In the genomic region with DNA sequence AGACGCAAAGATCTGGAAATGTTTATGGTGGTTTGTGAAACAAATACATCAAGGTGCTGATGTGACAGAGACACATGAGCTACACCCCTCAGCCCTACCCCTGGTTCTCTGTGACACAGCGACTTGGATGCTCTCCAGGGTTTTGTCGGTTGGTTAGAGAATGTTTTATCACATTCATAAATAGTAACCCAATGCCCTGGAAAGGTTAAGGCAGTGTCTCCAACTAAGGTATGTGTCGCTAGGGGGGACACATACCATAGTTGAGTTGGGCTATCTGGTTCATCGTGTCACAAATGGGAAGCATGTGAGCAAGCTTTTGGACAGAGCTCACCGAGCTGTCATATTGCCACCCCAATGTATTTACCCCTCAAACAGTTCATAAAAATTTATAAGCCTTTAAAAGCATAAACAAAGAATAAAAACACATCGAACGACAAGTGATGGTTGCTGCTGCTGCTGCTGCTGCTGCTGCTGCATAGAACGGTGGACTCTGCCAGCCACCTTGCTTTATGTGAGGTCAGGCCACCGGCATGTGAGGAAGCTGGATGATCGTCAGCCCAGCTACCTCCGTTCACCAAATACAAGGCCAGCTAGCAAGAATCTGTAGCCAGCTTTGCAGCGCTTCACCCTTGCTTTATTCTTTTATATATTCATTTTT, we compare ENCODE assay signal across 13 cellular contexts. TPM values are rescaled to one million over a fixed set of nuclear protein-coding genes. Genes with fewer than 3 reads are reported as not detected.
DNase-seq lines count a peak whose midpoint lies in the region; ATAC-seq and TF ChIP-seq lines count a peak whose summit lies in the region.
"Had no signal": no experiment of that assay in that cellular context is flagged by ENCODE, and none has a peak within 500 bp of the region (broad histone marks: within the 10 kb centered on the region; RNA-seq: fewer than 3 reads in every experiment).

No MANE protein-coding gene starts in this region.

- peak; percentile 3 to 38 for DNase-seq in NCI-H2081 (lab: John Stamatoyannopoulos, UW)
- DNase-seq in NCI-H2081 treated with DMSO at 0.1 percent for 48 hours (lab: John Stamatoyannopoulos, UW): no peak
- peak in 1 of 2 donors; percentile 19 for DNase-seq in left colon
- peak in 20 of 49 donors; percentile 6 to 74 (median 28) for DNase-seq in substantia nigra (lab: John Stamatoyannopoulos, UW)
- no peak for DNase-seq in AG20443 (ENCODE audit: low spot score)
- no peak for DNase-seq in A172 (ENCODE audit: low spot score)
- DNase-seq in GM13976 (ENCODE audit: low spot score): no peak
- DNase-seq: activated CD4-positive, alpha-beta T cell treated with anti-CD3 and anti-CD28 coated beads, Interleukin-2, amount 50 U/mL, for 1 hour; stimulated activated CD4-positive, alpha-beta T cell treated with anti-CD3 and anti-CD28 coated beads, Interleukin-12 subunit alpha, Interleukin-12 subunit beta, amount 100 ng/mL, for 4 hours had no signal

- H3K27ac ChIP-seq in angular gyrus (ENCODE audit: low read depth, low read length) (peak overlapping the region; percentile 85), substantia nigra (ENCODE audit: low read depth, low read length, poor library complexity, severe bottlenecking) (peak overlapping the region; percentile 93)
- H3K27ac ChIP-seq: A549 had no signal

- in situ Hi-C loops in GM13976 (cut with MboI; ENCODE audit: low sequenced_read_pairs, unreplicated experiment): no loop called here

- TF ChIP-seq CTCF in GM13976 (IDR thresholded peaks at IDR 0.05; ENCODE audit: borderline replicate concordance, control extremely low read depth, extremely low read depth, insufficient read depth, missing control alignments): no peak

- ATAC-seq in left colon: peak; percentile 35
- ATAC-seq: A549; activated T-helper 17 cell treated with anti-CD3 and anti-CD28 coated beads, Interleukin-2, amount 50 U/mL, for 72 hours; GM12878 had no signal

- intact Hi-C loops in left colon (cut with DNase I, micrococcal nuclease): no loop called here

RNA-seq across cellular contexts. Expression of gene STOX2, which starts 55.9 kb away (rescaled TPM):
- 1 to 10 TPM; 1.8 to 2.7 TPM for total RNA-seq in left colon
- 2.3 and 3.4 TPM in 2 replicates for total RNA-seq in A172 (2014; rRNA removed; shearing (Covaris generic))
- total RNA-seq: activated T-helper 17 cell treated with anti-CD3 and anti-CD28 coated beads, Interleukin-2, amount 50 U/mL, for 72 hours had no signal

Comparison
In these comparisons a context has a peak if more than half of its experiments do, and no peak if none do; other contexts are left out.
1. DNase-seq: peak in NCI-H2081 (2 of 2); none in NCI-H2081 treated with DMSO at 0.1 percent for 48 hours (single experiment), AG20443 (single experiment), A172 (single experiment) and GM13976 (single experiment).